In the genomic region with DNA sequence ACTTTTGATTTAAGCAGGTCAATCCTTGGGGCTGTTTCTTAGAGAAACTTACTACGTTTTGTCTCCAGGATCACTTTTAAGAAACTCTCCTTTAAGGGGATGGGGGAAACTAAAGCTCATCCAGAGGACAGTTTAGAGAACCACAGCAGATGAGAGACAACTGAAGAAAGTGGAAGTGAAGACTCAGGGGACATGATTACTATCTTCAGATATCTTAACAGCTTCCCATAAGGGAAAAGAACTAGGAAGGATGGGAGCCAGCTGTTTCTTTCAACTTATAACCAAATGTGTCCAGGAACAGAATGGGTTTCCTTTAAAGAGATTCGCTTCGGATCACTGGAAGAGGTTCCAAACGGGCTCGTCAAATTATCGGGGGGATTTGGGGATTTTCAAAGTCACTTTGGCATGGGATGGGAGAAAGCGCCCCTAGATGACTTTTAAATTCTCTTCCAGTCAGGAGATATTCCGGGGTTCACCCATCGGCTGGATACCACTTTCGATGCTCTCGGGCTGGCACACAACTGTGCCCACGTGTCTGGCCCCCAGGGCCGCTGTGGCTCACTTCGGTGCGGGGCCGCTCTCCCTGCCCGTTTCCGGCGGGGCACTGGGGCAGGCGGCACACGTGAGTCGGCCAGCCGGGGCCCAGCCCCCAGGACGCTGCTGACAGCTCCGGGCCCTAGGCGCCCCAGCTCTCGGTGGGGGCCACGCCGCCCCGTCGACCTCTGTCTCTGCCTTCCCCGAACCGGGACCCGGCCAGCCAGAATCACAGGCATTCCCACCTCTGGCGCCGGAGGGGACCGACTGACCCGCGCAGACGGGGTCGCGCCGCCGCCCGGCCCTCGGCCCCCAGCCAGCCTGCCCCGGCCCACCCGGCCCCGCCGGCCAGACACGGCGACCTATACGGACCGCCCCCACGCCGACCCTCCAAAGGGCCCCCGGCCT, we compare ENCODE assay signal across 1 cellular context.
TF ChIP-seq lines count a peak whose summit lies in the region.

No MANE protein-coding gene starts in this region.

TF ChIP-seq in K562, 482 proteins besides CTCF, POLR2A, EP300 and RAD21 (continued from another document and continues in another):
- TF ChIP-seq, protein P1, sequence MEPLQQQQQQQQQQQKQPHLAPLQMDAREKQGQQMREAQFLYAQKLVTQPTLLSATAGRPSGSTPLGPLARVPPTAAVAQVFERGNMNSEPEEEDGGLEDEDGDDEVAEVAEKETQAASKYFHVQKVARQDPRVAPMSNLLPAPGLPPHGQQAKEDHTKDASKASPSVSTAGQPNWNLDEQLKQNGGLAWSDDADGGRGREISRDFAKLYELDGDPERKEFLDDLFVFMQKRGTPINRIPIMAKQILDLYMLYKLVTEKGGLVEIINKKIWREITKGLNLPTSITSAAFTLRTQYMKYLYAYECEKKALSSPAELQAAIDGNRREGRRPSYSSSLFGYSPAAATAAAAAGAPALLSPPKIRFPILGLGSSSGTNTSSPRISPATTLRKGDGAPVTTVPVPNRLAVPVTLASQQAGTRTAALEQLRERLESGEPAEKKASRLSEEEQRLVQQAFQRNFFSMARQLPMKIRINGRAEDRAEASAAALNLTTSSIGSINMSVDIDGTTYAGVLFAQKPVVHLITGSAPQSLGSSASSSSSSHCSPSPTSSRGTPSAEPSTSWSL (CRISPR knock-in tag; IDR thresholded peaks at IDR 0.05; ENCODE audit: borderline replicate concordance): no peak
- no peak for TF ChIP-seq ZNF431 (CRISPR knock-in tag; IDR thresholded peaks at IDR 0.05)
- peak; percentile 40; the same call in 1 of the 2 replicates for TF ChIP-seq MGA (IDR thresholded peaks at IDR 0.05)
- no peak for TF ChIP-seq ZC3H8 (IDR thresholded peaks at IDR 0.05)
- TF ChIP-seq BHLHE40 (IDR thresholded peaks at IDR 0.05; ENCODE audit: low read length): peak; percentile 79
- TF ChIP-seq NCOA2 (IDR thresholded peaks at IDR 0.05; ENCODE audit: partially characterized antibody in 2 of 2): no peak
- TF ChIP-seq CTBP1 (IDR thresholded peaks at IDR 0.05; ENCODE audit: borderline replicate concordance): no peak; the same call in none of the 2 replicates
- no peak for TF ChIP-seq C11orf30 (IDR thresholded peaks at IDR 0.05; ENCODE audit: low read depth)
- TF ChIP-seq, protein P2, sequence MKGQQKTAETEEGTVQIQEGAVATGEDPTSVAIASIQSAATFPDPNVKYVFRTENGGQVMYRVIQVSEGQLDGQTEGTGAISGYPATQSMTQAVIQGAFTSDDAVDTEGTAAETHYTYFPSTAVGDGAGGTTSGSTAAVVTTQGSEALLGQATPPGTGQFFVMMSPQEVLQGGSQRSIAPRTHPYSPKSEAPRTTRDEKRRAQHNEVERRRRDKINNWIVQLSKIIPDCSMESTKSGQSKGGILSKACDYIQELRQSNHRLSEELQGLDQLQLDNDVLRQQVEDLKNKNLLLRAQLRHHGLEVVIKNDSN (CRISPR knock-in tag; IDR thresholded peaks at IDR 0.05): peak; percentile 62
- TF ChIP-seq, protein P3, sequence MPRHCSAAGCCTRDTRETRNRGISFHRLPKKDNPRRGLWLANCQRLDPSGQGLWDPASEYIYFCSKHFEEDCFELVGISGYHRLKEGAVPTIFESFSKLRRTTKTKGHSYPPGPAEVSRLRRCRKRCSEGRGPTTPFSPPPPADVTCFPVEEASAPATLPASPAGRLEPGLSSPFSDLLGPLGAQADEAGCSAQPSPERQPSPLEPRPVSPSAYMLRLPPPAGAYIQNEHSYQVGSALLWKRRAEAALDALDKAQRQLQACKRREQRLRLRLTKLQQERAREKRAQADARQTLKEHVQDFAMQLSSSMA (CRISPR knock-in tag; IDR thresholded peaks at IDR 0.05): no peak
- no peak for TF ChIP-seq ZNF589 (CRISPR knock-in tag; IDR thresholded peaks at IDR 0.05; ENCODE audit: low read depth)
- no peak for TF ChIP-seq ZNF778 (CRISPR knock-in tag; IDR thresholded peaks at IDR 0.05)
- TF ChIP-seq SMAD2 (IDR thresholded peaks at IDR 0.05; ENCODE audit: low read depth, low read length): no peak
- TF ChIP-seq ZBTB11 (CRISPR knock-in tag; IDR thresholded peaks at IDR 0.05): peak in 2 of 3 experiments; percentile 37 to 58; a peak in 3 of 6 replicates
- TF ChIP-seq ZC3H4 (CRISPR knock-in tag; IDR thresholded peaks at IDR 0.05; ENCODE audit: borderline replicate concordance): 0 out of 2 replicates have a peak, but pooled peaks have one; percentile 34
- TF ChIP-seq, protein P4, sequence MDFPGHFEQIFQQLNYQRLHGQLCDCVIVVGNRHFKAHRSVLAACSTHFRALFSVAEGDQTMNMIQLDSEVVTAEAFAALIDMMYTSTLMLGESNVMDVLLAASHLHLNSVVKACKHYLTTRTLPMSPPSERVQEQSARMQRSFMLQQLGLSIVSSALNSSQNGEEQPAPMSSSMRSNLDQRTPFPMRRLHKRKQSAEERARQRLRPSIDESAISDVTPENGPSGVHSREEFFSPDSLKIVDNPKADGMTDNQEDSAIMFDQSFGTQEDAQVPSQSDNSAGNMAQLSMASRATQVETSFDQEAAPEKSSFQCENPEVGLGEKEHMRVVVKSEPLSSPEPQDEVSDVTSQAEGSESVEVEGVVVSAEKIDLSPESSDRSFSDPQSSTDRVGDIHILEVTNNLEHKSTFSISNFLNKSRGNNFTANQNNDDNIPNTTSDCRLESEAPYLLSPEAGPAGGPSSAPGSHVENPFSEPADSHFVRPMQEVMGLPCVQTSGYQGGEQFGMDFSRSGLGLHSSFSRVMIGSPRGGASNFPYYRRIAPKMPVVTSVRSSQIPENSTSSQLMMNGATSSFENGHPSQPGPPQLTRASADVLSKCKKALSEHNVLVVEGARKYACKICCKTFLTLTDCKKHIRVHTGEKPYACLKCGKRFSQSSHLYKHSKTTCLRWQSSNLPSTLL (IDR thresholded peaks at IDR 0.05): no peak
- no peak for TF ChIP-seq ZNF561 (CRISPR knock-in tag; conservative IDR thresholded peaks at IDR 0.05)
- TF ChIP-seq MNT (conservative IDR thresholded peaks at IDR 0.05): peak in 1 of 2 experiments; percentile 52; a peak in 2 of 4 replicates
- no peak for TF ChIP-seq SMAD1 (IDR thresholded peaks at IDR 0.05; ENCODE audit: low read depth, low read length, partially characterized antibody)
- no peak for TF ChIP-seq TARDBP (IDR thresholded peaks at IDR 0.05)
- TF ChIP-seq ATF2 (CRISPR knock-in tag; IDR thresholded peaks at IDR 0.05): 0 out of 2 replicates have a peak, but pooled peaks have one; percentile 12
- no peak for TF ChIP-seq IFI16 (CRISPR knock-in tag; IDR thresholded peaks at IDR 0.05)
- TF ChIP-seq U2AF2 (optimal IDR thresholded peaks at IDR 0.05; ENCODE audit: low read depth, low read length): no peak
